9 cellular contexts compared by ENCODE assay signal in genomic region chr22:29479417-29480261, GRCh38. TPM values are rescaled to one million over a fixed set of nuclear protein-coding genes. Genes with fewer than 3 reads are reported as not detected.
DNase-seq lines count a peak whose midpoint lies in the region; ATAC-seq and TF ChIP-seq lines count a peak whose summit lies in the region.
"Had no signal": no experiment of that assay in that cellular context is flagged by ENCODE, and none has a peak within 500 bp of the region (broad histone marks: within the 10 kb centered on the region; RNA-seq: fewer than 3 reads in every experiment).

Gene NEFH (plus strand): TSS chr22:29480218. CDS start chr22:29480263, 45 bp downstream.

- H3K4me1 ChIP-seq in CD8-positive, alpha-beta T cell (ENCODE audit: insufficient read depth, low read length), result no peaks in the 10 kb centered on the region

- CTCF ChIA-PET in CD8-positive, alpha-beta T cell (lab: Charles Lee), result no interaction called here
- CTCF ChIA-PET in GM10248 (lab: Yijun Ruan, JAX), result no interaction called here

- no peaks in the 10 kb centered on the region for H3K9me3 Mint-ChIP-seq in CD8-positive, alpha-beta T cell
- H3K9me3 Mint-ChIP-seq in brain (peaks cover 0 to 11% (median 3%) of the 10 kb centered on the region in 5 experiments), nephron progenitor cell (peaks cover 8% of the 10 kb centered on the region)

- peaks cover 40% of the 10 kb centered on the region for H3K27me3 Mint-ChIP-seq in CD8-positive, alpha-beta T cell (ENCODE audit: low read depth)
- H3K27me3 Mint-ChIP-seq in brain (peaks cover 47% of the 10 kb centered on the region), nephron progenitor cell (ENCODE audit: low read depth, poor library complexity) (peaks cover 80% of the 10 kb centered on the region)

- peaks cover 14% of the 10 kb centered on the region for H3K4me1 Mint-ChIP-seq in CD8-positive, alpha-beta T cell (ENCODE audit: low read depth)
- peaks cover 56% of the 10 kb centered on the region for H3K4me1 Mint-ChIP-seq in brain
- H3K4me1 Mint-ChIP-seq in nephron progenitor cell, result peaks cover 30% of the 10 kb centered on the region

- no peaks in the 10 kb centered on the region for H3K36me3 ChIP-seq in CD8-positive, alpha-beta T cell (ENCODE audit: insufficient read depth, low read length)

- H3K27ac Mint-ChIP-seq in CD8-positive, alpha-beta T cell, result no peak within 1 kb of the TSS
- peak within 1 kb of the TSS in 3 of 5 experiments; percentile 75 to 85 (median 78) for H3K27ac Mint-ChIP-seq in brain
- no peak within 1 kb of the TSS for H3K27ac Mint-ChIP-seq in nephron progenitor cell

- no peak for ATAC-seq in CD8-positive, alpha-beta T cell
- no peak for ATAC-seq in HG03175 (IDR thresholded peaks at IDR 0.05; ENCODE audit: unreplicated experiment)
- no peak for ATAC-seq in GM18498 (IDR thresholded peaks at IDR 0.05; ENCODE audit: unreplicated experiment)

- no peak within 1 kb of the TSS for H3K27ac ChIP-seq in CD8-positive, alpha-beta T cell (ENCODE audit: low read depth, low read length)

- in situ Hi-C loops in GM13977 (cut with MboI; ENCODE audit: low pct_unique_long_range_greater_than_20kb, low sequenced_read_pairs, unreplicated experiment), result no loop called here

- TF ChIP-seq CTCF in CD8-positive, alpha-beta T cell (IDR thresholded peaks at IDR 0.05), result no peak
- no peak for TF ChIP-seq CTCF in brain (conservative IDR thresholded peaks at IDR 0.05)
- no peak for TF ChIP-seq CTCF in nephron progenitor cell (IDR thresholded peaks at IDR 0.05)
- TF ChIP-seq CTCF in GM10248 (IDR thresholded peaks at IDR 0.05; ENCODE audit: control extremely low read depth, extremely low read depth, low read depth, missing control alignments), result no peak
- no peak for TF ChIP-seq CTCF in GM13977 (IDR thresholded peaks at IDR 0.05; ENCODE audit: extremely low read depth, insufficient read depth, missing control alignments)

- DNase-seq in CD8-positive, alpha-beta T cell, result no peak
- peak; percentile 24 for DNase-seq in NCI-H1092 (lab: John Stamatoyannopoulos, UW)
- peak; percentile 41 for DNase-seq in nephron progenitor cell
- DNase-seq in GM10248 (ENCODE audit: extremely low spot score), result no peak
- no peak for DNase-seq in GM13977 (ENCODE audit: low spot score)

- H3K36me3 Mint-ChIP-seq in CD8-positive, alpha-beta T cell, result no peaks in the 10 kb centered on the region
- no peaks in the 10 kb centered on the region for H3K36me3 Mint-ChIP-seq in brain
- no peaks in the 10 kb centered on the region for H3K36me3 Mint-ChIP-seq in nephron progenitor cell (ENCODE audit: low read depth)

- no peaks in the 10 kb centered on the region for H3K27me3 ChIP-seq in CD8-positive, alpha-beta T cell (ENCODE audit: insufficient read depth, low read length)

- intact Hi-C loops in CD8-positive, alpha-beta T cell (cut with DNase I, micrococcal nuclease), result no loop called here

- H3K4me3 Mint-ChIP-seq in CD8-positive, alpha-beta T cell, result peak within 1 kb of the TSS; percentile 69
- H3K4me3 Mint-ChIP-seq in brain (peak within 1 kb of the TSS; percentile 77 to 92 (median 85)), nephron progenitor cell (peak within 1 kb of the TSS; percentile 87)

- H3K4me3 ChIP-seq in CD8-positive, alpha-beta T cell (ENCODE audit: low read depth, low read length), result no peak within 1 kb of the TSS
- H3K4me3 ChIP-seq: lung had no signal

- H3K9me3 ChIP-seq in CD8-positive, alpha-beta T cell (ENCODE audit: low read length), result no peaks in the 10 kb centered on the region

- POLR2A ChIA-PET in CD8-positive, alpha-beta T cell (lab: Charles Lee), result no interaction called here
- POLR2A ChIA-PET in GM10248 (lab: Yijun Ruan, JAX), result no interaction called here

RNA-seq across cellular contexts. Expression of gene NEFH, which starts in this region (rescaled TPM):
- under 1 TPM; 0.28 to 0.33 TPM for total RNA-seq in CD8-positive, alpha-beta T cell
- 40.9 TPM for polyA plus RNA-seq in brain (ENCODE audit: insufficient read depth, low read depth, low replicate concordance)

Comparison
In these comparisons a context has a peak if more than half of its experiments do, and no peak if none do; other contexts are left out.
1. DNase-seq: peak in NCI-H1092 (single experiment) and nephron progenitor cell (single experiment); none in CD8-positive, alpha-beta T cell (0 of 7), GM10248 (single experiment) and GM13977 (single experiment).
2. H3K27ac Mint-ChIP-seq: peak in brain (3 of 5); none in CD8-positive, alpha-beta T cell (single experiment) and nephron progenitor cell (single experiment).
3. Peak in every context shown above with its lines, with median percentiles within 50 percentile points of each other: H3K4me3 Mint-ChIP-seq.